In the genomic region with DNA sequence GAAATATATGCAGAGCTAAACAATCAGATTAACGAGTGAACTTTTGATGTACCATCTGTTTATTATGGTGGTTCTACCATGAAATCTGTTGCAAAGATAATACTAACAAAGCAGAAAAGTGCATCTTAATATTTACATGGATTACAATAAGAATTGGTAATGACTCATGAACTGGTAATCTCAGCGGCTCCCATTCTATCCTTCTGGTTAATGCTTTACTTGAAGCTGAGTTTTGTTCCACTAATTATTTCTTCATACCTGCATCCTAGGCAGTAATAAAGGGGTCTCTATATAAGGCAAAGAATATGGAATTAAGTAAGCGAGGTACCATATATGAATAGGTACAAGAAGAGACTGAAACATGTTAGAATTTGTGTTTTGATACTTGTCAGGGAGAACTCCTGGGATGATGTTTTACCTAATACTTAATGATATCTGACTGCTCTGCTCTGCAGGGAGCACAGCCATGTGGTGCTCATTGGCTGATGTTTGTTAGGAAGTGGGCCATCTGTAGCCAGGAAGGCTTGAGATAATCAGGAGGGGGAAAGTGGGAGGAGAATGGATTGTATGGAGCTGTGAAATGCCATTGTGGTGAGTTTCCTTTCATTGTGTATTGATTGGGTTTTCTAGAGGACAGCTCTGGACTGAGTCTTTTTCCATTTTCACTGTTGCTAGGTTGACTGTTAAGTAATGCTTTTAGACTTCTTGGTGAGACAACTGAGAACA, we compare ENCODE assay signal across 12 cellular contexts. TPM values are rescaled to one million over a fixed set of nuclear protein-coding genes. Genes with fewer than 3 reads are reported as not detected.
DNase-seq lines count a peak whose midpoint lies in the region; ATAC-seq, FAIRE-seq and TF ChIP-seq lines count a peak whose summit lies in the region.
"Had no signal": no experiment of that assay in that cellular context is flagged by ENCODE, and none has a peak within 500 bp of the region (broad histone marks: within the 10 kb centered on the region; RNA-seq: fewer than 3 reads in every experiment).

No MANE protein-coding gene starts in this region.

- H3K36me3 ChIP-seq in Karpas-422 (ENCODE audit: insufficient read depth, low read length) = no peaks in the 10 kb centered on the region
- H3K36me3 ChIP-seq: esophagus squamous epithelium had no signal

- H3K9me2 ChIP-seq in Karpas-422 (replicated peaks; ENCODE audit: insufficient read depth, low read length) = no peaks in the 10 kb centered on the region

- no peak overlapping the region for H2AFZ ChIP-seq in Karpas-422 (ENCODE audit: low read length)

- H3K27ac Mint-ChIP-seq in progenitor cell of endocrine pancreas = peak overlapping the region; percentile 85
- H3K27ac Mint-ChIP-seq: activated naive CD4-positive, alpha-beta T cell treated with anti-CD3 and anti-CD28 coated beads, Interleukin-2, amount 10 ng/mL, durations not matched to agents 7 days and 5 days had no signal

- H3K27ac ChIP-seq in Karpas-422 (ENCODE audit: low read length) = no peak overlapping the region
- H3K27ac ChIP-seq: 22Rv1, esophagus squamous epithelium had no signal

- no peaks in the 10 kb centered on the region for H3K27me3 Mint-ChIP-seq in progenitor cell of endocrine pancreas
- H3K27me3 Mint-ChIP-seq: activated naive CD4-positive, alpha-beta T cell treated with anti-CD3 and anti-CD28 coated beads, Interleukin-2, amount 10 ng/mL, durations not matched to agents 7 days and 5 days had no signal

- no peak overlapping the region for H3K9ac ChIP-seq in Karpas-422 (ENCODE audit: low read length)

- FAIRE-seq in RCC 7860 (lab: Jason Lieb, UNC) = peak; percentile 85
- FAIRE-seq: GM12878 had no signal

- no peaks in the 10 kb centered on the region for H3K27me3 ChIP-seq in Karpas-422 (ENCODE audit: low read length)
- H3K27me3 ChIP-seq: esophagus squamous epithelium had no signal

- no peak overlapping the region for H3K4me3 ChIP-seq in Karpas-422 (ENCODE audit: low read length)
- H3K4me3 ChIP-seq: esophagus squamous epithelium, GM12878 had no signal

- peaks cover 1% of the 10 kb centered on the region for H3K36me3 Mint-ChIP-seq in progenitor cell of endocrine pancreas (ENCODE audit: insufficient read depth)

- H3K9me3 ChIP-seq in Karpas-422 (ENCODE audit: low read length) = no peaks in the 10 kb centered on the region
- H3K9me3 ChIP-seq: esophagus squamous epithelium had no signal

- ATAC-seq in activated CD4-positive, CD25-positive, alpha-beta regulatory T cell treated with anti-CD3 and anti-CD28 coated beads, Interleukin-2, amount 50 U/mL, for 24 hours = no peak
- ATAC-seq in HG03097 (IDR thresholded peaks at IDR 0.05; ENCODE audit: low FRiP score, unreplicated experiment) = no peak
- ATAC-seq: GM12878 had no signal

- H4K20me1 ChIP-seq in Karpas-422 (ENCODE audit: insufficient read depth, low read depth, low read length) = no peaks in the 10 kb centered on the region

- peaks cover 2% of the 10 kb centered on the region for H3K9me3 Mint-ChIP-seq in progenitor cell of endocrine pancreas (ENCODE audit: low read depth)

- H3K79me2 ChIP-seq in Karpas-422 (ENCODE audit: low read length) = no peaks in the 10 kb centered on the region

- DNase-seq in NCI-H2107 treated with DMSO at 0.1 percent for 48 hours (lab: John Stamatoyannopoulos, UW; ENCODE audit: unreplicated experiment) (peak; percentile 79), NCI-H2107 (lab: John Stamatoyannopoulos, UW) (no peak), RCC 7860 (ENCODE audit: low spot score) (peak; percentile 78), fibroblast of peridontal ligament (ENCODE audit: extremely low read depth) (peak; percentile 34), progenitor cell of endocrine pancreas (ENCODE audit: low spot score, unreplicated experiment) (no peak), Karpas-422 (no peak)
- DNase-seq: activated naive CD4-positive, alpha-beta T cell treated with anti-CD3 and anti-CD28 coated beads, Interleukin-2, amount 10 ng/mL, durations not matched to agents 7 days and 5 days; esophagus squamous epithelium had no signal

- TF ChIP-seq CTCF in progenitor cell of endocrine pancreas (IDR thresholded peaks at IDR 0.05; ENCODE audit: unreplicated experiment) = no peak

- no peak overlapping the region for H3K4me3 Mint-ChIP-seq in progenitor cell of endocrine pancreas (ENCODE audit: low read depth)
- H3K4me3 Mint-ChIP-seq: activated naive CD4-positive, alpha-beta T cell treated with anti-CD3 and anti-CD28 coated beads, Interleukin-2, amount 10 ng/mL, durations not matched to agents 7 days and 5 days had no signal

- H3K4me1 Mint-ChIP-seq in progenitor cell of endocrine pancreas (ENCODE audit: low read depth) = peaks cover 20% of the 10 kb centered on the region
- H3K4me1 Mint-ChIP-seq: activated naive CD4-positive, alpha-beta T cell treated with anti-CD3 and anti-CD28 coated beads, Interleukin-2, amount 10 ng/mL, durations not matched to agents 7 days and 5 days had no signal

- no peak overlapping the region for H3K4me2 ChIP-seq in Karpas-422 (ENCODE audit: low read depth, low read length, poor library complexity, severe bottlenecking)

- H3K4me1 ChIP-seq in Karpas-422 (ENCODE audit: low read length) = no peaks in the 10 kb centered on the region

RNA-seq across cellular contexts. Expression of gene MAP2K6, which starts 52.6 kb away (rescaled TPM):
- total RNA-seq in progenitor cell of endocrine pancreas = 44.3 and 44.7 TPM in 2 replicates
- 95.6 and 106 TPM in 2 replicates for total RNA-seq in Karpas-422 (2014; rRNA removed; shearing (Covaris generic); ENCODE audit: low replicate concordance)

Comparison
In these comparisons a context has a peak if more than half of its experiments do, and no peak if none do; other contexts are left out.
1. DNase-seq: peak in NCI-H2107 treated with DMSO at 0.1 percent for 48 hours (single experiment), RCC 7860 (single experiment) and fibroblast of peridontal ligament (single experiment); none in NCI-H2107 (single experiment), progenitor cell of endocrine pancreas (single experiment) and Karpas-422 (single experiment).